Comparison of ENCODE assay signal across 8 cellular contexts in the genomic region with DNA sequence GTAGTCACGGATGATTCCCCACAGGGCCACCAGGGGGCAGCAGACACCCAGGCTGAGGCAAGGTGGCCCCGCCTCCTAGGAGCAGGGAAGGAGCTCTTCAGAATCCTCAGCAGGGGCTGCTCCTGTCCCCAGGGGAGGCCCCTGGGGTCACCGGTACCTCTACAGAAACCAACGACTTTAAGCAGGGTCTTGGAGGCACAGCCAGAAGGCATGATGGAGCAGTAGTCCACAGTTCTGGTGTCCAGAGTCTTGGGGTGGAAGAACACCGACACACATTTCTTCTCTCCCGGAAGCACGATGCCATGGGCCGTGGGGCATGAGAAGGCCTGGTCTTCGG. TPM values are rescaled to one million over a fixed set of nuclear protein-coding genes. Genes with fewer than 3 reads are reported as not detected.
DNase-seq lines count a peak whose midpoint lies in the region; ATAC-seq, FAIRE-seq and TF ChIP-seq lines count a peak whose summit lies in the region.

No MANE protein-coding gene starts in this region.

- no peak overlapping the region for H3K27ac ChIP-seq in CD4-positive, alpha-beta memory T cell (ENCODE audit: low read depth, low read length)
- H3K27ac ChIP-seq in RWPE2 (ENCODE audit: poor library complexity, severe bottlenecking) (no peak overlapping the region), gastroesophageal sphincter (no peak overlapping the region), pancreas (no peak overlapping the region), tibial nerve (no peak overlapping the region)

- DNase-seq in CD4-positive, alpha-beta memory T cell = peak; percentile 69 to 76 (median 73)
- peak; percentile 37 to 39 for DNase-seq in Kasumi-1 (lab: John Stamatoyannopoulos, UW)
- DNase-seq in RWPE2 (ENCODE audit: low spot score) = no peak
- DNase-seq in activated T-helper 9 cell treated with anti-CD3 and anti-CD28 coated beads, Interleukin-2, amount 50 U/mL, for 16 hours (ENCODE audit: low read depth) = peak; percentile 62
- peak; percentile 68 to 95 (median 88) for DNase-seq in pancreas
- DNase-seq in tibial nerve (ENCODE audit: low spot score in 2 of 2) = peak; percentile 67 to 76

- H3K36me3 ChIP-seq in CD4-positive, alpha-beta memory T cell (ENCODE audit: insufficient read depth, low read length) = no peaks in the 10 kb centered on the region
- no peaks in the 10 kb centered on the region for H3K36me3 ChIP-seq in RWPE2 (ENCODE audit: low read depth)
- no peaks in the 10 kb centered on the region for H3K36me3 ChIP-seq in gastroesophageal sphincter
- H3K36me3 ChIP-seq in pancreas = no peaks in the 10 kb centered on the region
- no peaks in the 10 kb centered on the region for H3K36me3 ChIP-seq in tibial nerve

- TF ChIP-seq CTCF in RWPE2 (IDR thresholded peaks at IDR 0.05; ENCODE audit: poor library complexity, severe bottlenecking) (peak; percentile 92), gastroesophageal sphincter (IDR thresholded peaks at IDR 0.05) (peak in 3 of 4 experiments; percentile 87 to 97 (median 91)), pancreas (IDR thresholded peaks at IDR 0.05) (peak; percentile 98 to 99 (median 98)), tibial nerve (IDR thresholded peaks at IDR 0.05) (peak; percentile 87 to 96 (median 94))

- H3K9me3 Mint-ChIP-seq in CD4-positive, alpha-beta memory T cell = no peaks in the 10 kb centered on the region

- no peaks in the 10 kb centered on the region for H3K4me1 ChIP-seq in CD4-positive, alpha-beta memory T cell (ENCODE audit: insufficient read depth, low read length)
- H3K4me1 ChIP-seq in RWPE2 (ENCODE audit: insufficient read depth, poor library complexity, severe bottlenecking) (no peaks in the 10 kb centered on the region), gastroesophageal sphincter (no peaks in the 10 kb centered on the region), pancreas (no peaks in the 10 kb centered on the region), tibial nerve (peaks cover 0 to 14% (median 0%) of the 10 kb centered on the region in 4 donors)

- TF ChIP-seq POLR2A in gastroesophageal sphincter (IDR thresholded peaks at IDR 0.05) (no peak), tibial nerve (IDR thresholded peaks at IDR 0.05) (no peak)

- CTCF ChIA-PET in CD4-positive, alpha-beta memory T cell (lab: Charles Lee; ENCODE audit: partially characterized antibody) = interaction anchor here (0.6 to 4.6 kb wide), 38 partner anchors 9 to 324 kb away, joined by 3 to 62 read pairs (median 4); a partner anchor contains a TSS

- intact Hi-C loops in CD4-positive, alpha-beta memory T cell (cut with micrococcal nuclease) = loop anchor here (1.0 kb wide), 3 partner anchors 90 to 269 kb away; no protein-coding TSS in a partner anchor
- intact Hi-C loops in pancreas (cut with DNase I) = loop anchor here in 2 of 3 donors (10.0 kb wide), 2 partner anchors 125 to 275 kb away; a partner anchor contains a TSS

- no peak overlapping the region for H3K4me3 ChIP-seq in CD4-positive, alpha-beta memory T cell (ENCODE audit: low read length in 2 of 2)
- H3K4me3 ChIP-seq in RWPE2 (ENCODE audit: severe bottlenecking) = no peak overlapping the region
- no peak overlapping the region for H3K4me3 ChIP-seq in gastroesophageal sphincter
- no peak overlapping the region for H3K4me3 ChIP-seq in pancreas
- H3K4me3 ChIP-seq in tibial nerve = no peak overlapping the region

- no peaks in the 10 kb centered on the region for H3K9me3 ChIP-seq in CD4-positive, alpha-beta memory T cell (ENCODE audit: control insufficient read depth in 1 of 2, low read length in 2 of 2)
- H3K9me3 ChIP-seq in RWPE2 (ENCODE audit: severe bottlenecking) = no peaks in the 10 kb centered on the region
- H3K9me3 ChIP-seq in gastroesophageal sphincter = no peaks in the 10 kb centered on the region
- no peaks in the 10 kb centered on the region for H3K9me3 ChIP-seq in pancreas
- no peaks in the 10 kb centered on the region for H3K9me3 ChIP-seq in tibial nerve

- peaks cover 0 to 1% (median 0%) of the 10 kb centered on the region in 4 donors for H3K4me1 Mint-ChIP-seq in CD4-positive, alpha-beta memory T cell

- no peak overlapping the region for H3K4me3 Mint-ChIP-seq in CD4-positive, alpha-beta memory T cell

- WGBS in gastroesophageal sphincter (ENCODE audit: low coverage in 1 of 2), 2 donors = no CpG with 5 or more reads among the region's 9 CpGs
- 27 to 38% methylated on average over 9 of the region's 9 CpGs for WGBS in pancreas, 2 donors
- WGBS in tibial nerve, 2 donors = 33 to 46% methylated on average over 9 of the region's 9 CpGs

- ATAC-seq in GM19468 (IDR thresholded peaks at IDR 0.05; ENCODE audit: extremely low read depth, unreplicated experiment) (peak; percentile 71), RWPE2 (ENCODE audit: low read depth) (peak; percentile 85), gastroesophageal sphincter (peak; percentile 78), pancreas (peak; percentile 94 to 100 (median 98))

- no peak for TF ChIP-seq EP300 in gastroesophageal sphincter (IDR thresholded peaks at IDR 0.05)
- TF ChIP-seq EP300 in tibial nerve (IDR thresholded peaks at IDR 0.05) = no peak

- POLR2A ChIA-PET in CD4-positive, alpha-beta memory T cell (lab: Charles Lee; ENCODE audit: partially characterized antibody) = interaction anchor here (1.2 kb wide), 1 partner anchor 9 kb away, joined by 3 read pairs; no protein-coding TSS in a partner anchor

- no peaks in the 10 kb centered on the region for H3K36me3 Mint-ChIP-seq in CD4-positive, alpha-beta memory T cell

- H3K27me3 ChIP-seq in CD4-positive, alpha-beta memory T cell (ENCODE audit: insufficient read depth, low read length) = no peaks in the 10 kb centered on the region
- H3K27me3 ChIP-seq in RWPE2 (ENCODE audit: insufficient read depth, poor library complexity, severe bottlenecking) (peaks cover 8% of the 10 kb centered on the region), gastroesophageal sphincter (peaks cover 62% of the 10 kb centered on the region), pancreas (peaks cover 0 to 5% (median 0%) of the 10 kb centered on the region in 4 donors), tibial nerve (peaks cover 0 to 32% of the 10 kb centered on the region in 2 donors)

- FAIRE-seq in pancreas (lab: Jason Lieb, UNC) = no peak

- H3K27ac Mint-ChIP-seq in CD4-positive, alpha-beta memory T cell = peak overlapping the region in 1 of 7 donors; percentile 21

- peaks cover 16 to 21% of the 10 kb centered on the region in 2 donors for H3K27me3 Mint-ChIP-seq in CD4-positive, alpha-beta memory T cell

RNA-seq across cellular contexts. Expression of a gene that starts 11.5 kb away (rescaled TPM):
- total RNA-seq in CD4-positive, alpha-beta memory T cell = not detected
- not detected for polyA plus RNA-seq in CD4-positive, alpha-beta memory T cell
- total RNA-seq in gastroesophageal sphincter (not detected), pancreas (under 1 TPM; 0.06 to 0.22 (median 0.12) TPM), tibial nerve (not detected)
- polyA plus RNA-seq in pancreas = under 1 TPM; 0.19 to 0.38 TPM

RNA-seq across cellular contexts. Expression of a gene that starts 30.9 kb away (rescaled TPM):
- total RNA-seq in CD4-positive, alpha-beta memory T cell = under 1 TPM in 1 of 2 experiments, not detected in 1; 0.17 TPM
- not detected for polyA plus RNA-seq in CD4-positive, alpha-beta memory T cell
- total RNA-seq in gastroesophageal sphincter = under 1 TPM in 1 of 4 donors, not detected in 3; 0.23 TPM
- under 1 TPM in 2 of 6 donors, not detected in 4; 0.09 to 0.19 TPM for total RNA-seq in pancreas
- polyA plus RNA-seq in pancreas = under 1 TPM in 1 of 2 donors, not detected in 1; 0.09 TPM
- total RNA-seq in tibial nerve = under 1 TPM in 1 of 4 donors, not detected in 3; 0.63 TPM

RNA-seq across cellular contexts. Expression of a gene that starts 36.6 kb away (rescaled TPM):
- total RNA-seq in CD4-positive, alpha-beta memory T cell = not detected
- polyA plus RNA-seq in CD4-positive, alpha-beta memory T cell = not detected
- not detected for total RNA-seq in gastroesophageal sphincter
- total RNA-seq in pancreas = 10 to 100 TPM in 2 of 6 donors, 1 to 10 TPM in 4; 3.7 to 29.6 (median 7.4) TPM
- polyA plus RNA-seq in pancreas = 100 to 1,000 TPM in 1 of 2 donors, 10 to 100 TPM in 1; 66.3 to 314 TPM
- total RNA-seq in tibial nerve = not detected

RNA-seq across cellular contexts. Expression of a gene that starts 44.8 kb away (rescaled TPM):
- not detected for total RNA-seq in CD4-positive, alpha-beta memory T cell
- polyA plus RNA-seq in CD4-positive, alpha-beta memory T cell = not detected
- not detected for total RNA-seq in gastroesophageal sphincter
- 1 to 10 TPM in 2 of 6 donors, under 1 TPM in 4; 0.35 to 3.1 (median 0.72) TPM for total RNA-seq in pancreas
- polyA plus RNA-seq in pancreas = 10 to 100 TPM in 1 of 2 donors, 1 to 10 TPM in 1; 3.9 to 32.6 TPM
- total RNA-seq in tibial nerve = not detected

Comparison
In these comparisons a context has a peak if more than half of its experiments do, and no peak if none do; other contexts are left out.
1. RNA of a gene that starts 36.6 kb away (total RNA-seq): 3.7 to 29.6 TPM in pancreas; not detected in CD4-positive, alpha-beta memory T cell, not detected in gastroesophageal sphincter and not detected in tibial nerve; every median in the first group is over 4 times any median in the second.
2. Peak in every context shown above with its lines, with median percentiles within 50 percentile points of each other: ATAC-seq and CTCF ChIP-seq.